In the genomic region with DNA sequence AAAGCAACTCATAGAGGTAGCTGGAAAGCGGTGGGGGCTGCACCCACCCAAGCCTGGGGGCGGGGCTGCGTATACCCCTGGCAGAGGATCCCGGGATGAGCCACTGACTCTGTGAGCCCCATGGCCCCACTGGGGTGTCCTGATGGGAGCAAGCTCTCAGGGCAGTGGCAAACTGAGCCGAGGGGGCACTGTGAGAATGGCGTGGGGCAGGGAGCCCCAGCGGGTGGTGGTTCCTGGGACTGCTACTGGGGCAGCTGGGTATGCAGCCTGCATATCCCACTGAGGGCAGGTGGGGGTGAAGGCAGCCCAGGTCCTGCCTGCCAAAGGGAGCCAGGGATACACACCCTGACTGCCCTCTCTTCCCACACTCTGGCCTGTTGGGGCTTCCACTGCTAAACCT, we compare ENCODE assay signal across 21 cellular contexts. TPM values are rescaled to one million over a fixed set of nuclear protein-coding genes. Genes with fewer than 3 reads are reported as not detected.
DNase-seq lines count a peak whose midpoint lies in the region; ATAC-seq and TF ChIP-seq lines count a peak whose summit lies in the region.
"Had no signal": no experiment of that assay in that cellular context is flagged by ENCODE, and none has a peak within 500 bp of the region (broad histone marks: within the 10 kb centered on the region; RNA-seq: fewer than 3 reads in every experiment).

No MANE protein-coding gene starts in this region.

- H3K4me1 ChIP-seq in neural progenitor cell: peaks cover 13% of the 10 kb centered on the region

- no peak for DNase-seq in central memory CD8-positive, alpha-beta T cell (ENCODE audit: low spot score in 2 of 2)
- DNase-seq in memory B cell (ENCODE audit: low spot score in 2 of 2) (no peak), neural progenitor cell (ENCODE audit: low spot score) (no peak), NOMO-1 treated with DMSO at 0.1 percent for 48 hours (lab: John Stamatoyannopoulos, UW; ENCODE audit: unreplicated experiment) (no peak), NCI-H146 treated with DMSO at 0.1 percent for 48 hours (lab: John Stamatoyannopoulos, UW; ENCODE audit: unreplicated experiment) (no peak)
- DNase-seq in stimulated activated effector memory CD8-positive, alpha-beta T cell treated with anti-CD3 and anti-CD28 coated beads, Interleukin-12 subunit alpha, Interleukin-12 subunit beta, amount 100 ng/mL, for 72 hours (ENCODE audit: low spot score in 2 of 2): no peak
- DNase-seq: 8988T; ACHN; AML-193; Caco-2; Calu3; CD4-positive, alpha-beta T cell; CD8-positive, alpha-beta T cell; DMS79 treated with DMSO at 0.1 percent for 48 hours; GF-D8 had no signal

- H3K9me3 ChIP-seq in neural progenitor cell (ENCODE audit: low read depth): no peaks in the 10 kb centered on the region
- H3K9me3 ChIP-seq: BLaER1 treated with 17β-estradiol and CSF1 and Interleukin-3, amounts not matched to agents 10 nM and 100 nM; Caco-2 had no signal

- H3K27me3 Mint-ChIP-seq in central memory CD8-positive, alpha-beta T cell: no peaks in the 10 kb centered on the region
- H3K27me3 Mint-ChIP-seq in memory B cell: no peaks in the 10 kb centered on the region
- H3K27me3 Mint-ChIP-seq in neural progenitor cell (ENCODE audit: insufficient read depth, low read depth): peaks cover 11% of the 10 kb centered on the region
- H3K27me3 Mint-ChIP-seq: B cell; CD4-positive, alpha-beta T cell had no signal

- H3F3A ChIP-seq in neural progenitor cell (ENCODE audit: low read depth): peaks cover 3% of the 10 kb centered on the region

- peaks cover 3% of the 10 kb centered on the region for H3K36me3 Mint-ChIP-seq in central memory CD8-positive, alpha-beta T cell (ENCODE audit: insufficient read depth)
- peaks cover 3% of the 10 kb centered on the region for H3K36me3 Mint-ChIP-seq in memory B cell
- H3K36me3 Mint-ChIP-seq in neural progenitor cell: peaks cover 2% of the 10 kb centered on the region
- H3K36me3 Mint-ChIP-seq in stimulated activated effector memory CD8-positive, alpha-beta T cell treated with anti-CD3 and anti-CD28 coated beads, Interleukin-12 subunit alpha, Interleukin-12 subunit beta, amount 100 ng/mL, for 72 hours: no peaks in the 10 kb centered on the region

- no peak overlapping the region for H3K4me2 ChIP-seq in neural progenitor cell

- peak overlapping the region; percentile 61 for H3K27ac Mint-ChIP-seq in central memory CD8-positive, alpha-beta T cell (ENCODE audit: low read depth)
- H3K27ac Mint-ChIP-seq in memory B cell (peak overlapping the region; percentile 72), neural progenitor cell (no peak overlapping the region)
- H3K27ac Mint-ChIP-seq in stimulated activated effector memory CD8-positive, alpha-beta T cell treated with anti-CD3 and anti-CD28 coated beads, Interleukin-12 subunit alpha, Interleukin-12 subunit beta, amount 100 ng/mL, for 72 hours: peak overlapping the region; percentile 14
- H3K27ac Mint-ChIP-seq: B cell; CD4-positive, alpha-beta T cell; CD8-positive, alpha-beta T cell had no signal

- no peaks in the 10 kb centered on the region for H3K9me3 Mint-ChIP-seq in central memory CD8-positive, alpha-beta T cell
- H3K9me3 Mint-ChIP-seq in memory B cell (no peaks in the 10 kb centered on the region), neural progenitor cell (no peaks in the 10 kb centered on the region)
- no peaks in the 10 kb centered on the region for H3K9me3 Mint-ChIP-seq in stimulated activated effector memory CD8-positive, alpha-beta T cell treated with anti-CD3 and anti-CD28 coated beads, Interleukin-12 subunit alpha, Interleukin-12 subunit beta, amount 100 ng/mL, for 72 hours
- H3K9me3 Mint-ChIP-seq: CD4-positive, alpha-beta T cell; CD8-positive, alpha-beta T cell had no signal

- no peak overlapping the region for H3K4me3 Mint-ChIP-seq in central memory CD8-positive, alpha-beta T cell
- no peak overlapping the region for H3K4me3 Mint-ChIP-seq in memory B cell
- H3K4me3 Mint-ChIP-seq in neural progenitor cell: peak overlapping the region; percentile 19
- H3K4me3 Mint-ChIP-seq in stimulated activated effector memory CD8-positive, alpha-beta T cell treated with anti-CD3 and anti-CD28 coated beads, Interleukin-12 subunit alpha, Interleukin-12 subunit beta, amount 100 ng/mL, for 72 hours: no peak overlapping the region
- H3K4me3 Mint-ChIP-seq: B cell; CD4-positive, alpha-beta T cell; CD8-positive, alpha-beta T cell had no signal

- no peak overlapping the region for H3K4me3 ChIP-seq in neural progenitor cell
- H3K4me3 ChIP-seq: BLaER1 treated with 17β-estradiol and CSF1 and Interleukin-3, amounts not matched to agents 10 nM and 100 nM had no signal

- no peaks in the 10 kb centered on the region for H3K27me3 ChIP-seq in neural progenitor cell
- H3K27me3 ChIP-seq: BLaER1 treated with 17β-estradiol and CSF1 and Interleukin-3, amounts not matched to agents 10 nM and 100 nM had no signal

- no peak overlapping the region for H2AFZ ChIP-seq in neural progenitor cell (replicated peaks)

- no peak overlapping the region for H3K27ac ChIP-seq in neural progenitor cell
- H3K27ac ChIP-seq: BLaER1 treated with 17β-estradiol and CSF1 and Interleukin-3, amounts not matched to agents 10 nM and 100 nM; C4-2B had no signal

- H3K79me2 ChIP-seq in neural progenitor cell (ENCODE audit: low read depth): no peaks in the 10 kb centered on the region

- no peak for ATAC-seq in central memory CD8-positive, alpha-beta T cell (replicated peaks; ENCODE audit: extremely low read depth, poor library complexity, severe bottlenecking)
- ATAC-seq in memory B cell (ENCODE audit: low read depth) (no peak), HG03432 (IDR thresholded peaks at IDR 0.05; ENCODE audit: unreplicated experiment) (no peak), GM18520 (IDR thresholded peaks at IDR 0.05; ENCODE audit: unreplicated experiment) (no peak)
- ATAC-seq in stimulated activated effector memory CD8-positive, alpha-beta T cell treated with anti-CD3 and anti-CD28 coated beads, Interleukin-12 subunit alpha, Interleukin-12 subunit beta, amount 100 ng/mL, for 72 hours: no peak
- ATAC-seq: CD8-positive, alpha-beta T cell had no signal

- H3K4me1 Mint-ChIP-seq in central memory CD8-positive, alpha-beta T cell: peaks cover 11% of the 10 kb centered on the region
- H3K4me1 Mint-ChIP-seq in memory B cell: no peaks in the 10 kb centered on the region
- peaks cover 20% of the 10 kb centered on the region for H3K4me1 Mint-ChIP-seq in neural progenitor cell
- H3K4me1 Mint-ChIP-seq in stimulated activated effector memory CD8-positive, alpha-beta T cell treated with anti-CD3 and anti-CD28 coated beads, Interleukin-12 subunit alpha, Interleukin-12 subunit beta, amount 100 ng/mL, for 72 hours: no peaks in the 10 kb centered on the region
- H3K4me1 Mint-ChIP-seq: B cell had no signal

- no peak for TF ChIP-seq CTCF in neural progenitor cell (IDR thresholded peaks at IDR 0.05)

- no peak overlapping the region for H3K9ac ChIP-seq in neural progenitor cell
- H3K9ac ChIP-seq: BLaER1 treated with 17β-estradiol and CSF1 and Interleukin-3, amounts not matched to agents 10 nM and 100 nM had no signal

- no peaks in the 10 kb centered on the region for H4K20me1 ChIP-seq in neural progenitor cell (ENCODE audit: low read depth)

- no peaks in the 10 kb centered on the region for H3K36me3 ChIP-seq in neural progenitor cell
- H3K36me3 ChIP-seq: BLaER1 treated with 17β-estradiol and CSF1 and Interleukin-3, amounts not matched to agents 10 nM and 100 nM had no signal

RNA-seq across cellular contexts. Expression of gene DNAJB8, which starts 59.4 kb away (rescaled TPM):
- not detected in 2 replicates for total RNA-seq in neural progenitor cell (ENCODE audit: low replicate concordance)
- total RNA-seq: A673; B cell; Caco-2; Calu3; CD4-positive, alpha-beta T cell; CD8-positive, alpha-beta T cell had no signal
